ENCODE assay signal across 19 cellular contexts in the genomic region with DNA sequence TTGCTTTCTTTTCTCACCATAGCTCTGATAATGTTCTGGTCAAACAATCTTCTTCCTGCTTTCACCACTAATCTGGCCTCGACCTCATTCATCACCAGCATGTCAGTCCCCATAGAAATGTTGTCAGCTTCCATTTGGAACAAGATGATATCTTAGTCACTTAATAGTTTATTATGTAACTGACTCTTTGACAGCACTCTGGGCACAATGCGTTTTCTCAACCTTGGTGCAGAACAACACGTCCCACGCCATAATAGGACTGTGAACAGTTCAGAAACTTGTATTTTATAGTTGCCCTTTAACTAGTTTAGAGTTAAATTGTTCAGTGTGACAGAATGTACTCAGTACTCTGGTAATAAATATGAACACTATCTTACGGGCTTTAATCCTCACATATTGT.
"Had no signal": no experiment of that assay in that cellular context is flagged by ENCODE, and none has a peak within 500 bp of the region (broad histone marks: within the 10 kb centered on the region; RNA-seq: fewer than 3 reads in every experiment).

No MANE protein-coding gene starts in this region.

- H3K4me3 ChIP-seq: dorsolateral prefrontal cortex, gastroesophageal sphincter, mucosa of descending colon, psoas muscle, right atrium auricular region, sigmoid colon, skin epidermis, stomach had no signal

- ATAC-seq: gastroesophageal sphincter; left lobe of liver; mucosa of descending colon; naive thymus-derived CD8-positive, alpha-beta T cell; psoas muscle had no signal

- DNase-seq: cortex of kidney; dorsolateral prefrontal cortex; effector CD8-positive, alpha-beta T cell; glutamatergic neuron; islet precursor cell; mammary epithelial cell; mucosa of descending colon; naive thymus-derived CD8-positive, alpha-beta T cell; psoas muscle; sigmoid colon; stimulated activated naive CD4-positive, alpha-beta T cell; stomach; substantia nigra; trophoblast cell had no signal

- H3K9me3 ChIP-seq: gastroesophageal sphincter, mucosa of descending colon, neutrophil, psoas muscle, right atrium auricular region, sigmoid colon had no signal

- H3K36me3 ChIP-seq: gastroesophageal sphincter, neutrophil, right atrium auricular region, sigmoid colon, stomach had no signal

- H3K27me3 ChIP-seq: gastroesophageal sphincter, neutrophil, right atrium auricular region, sigmoid colon, stomach had no signal

- H3K27ac ChIP-seq: dorsolateral prefrontal cortex, neutrophil, psoas muscle, right atrium auricular region, sigmoid colon, skin epidermis, stomach had no signal

- H3K4me1 ChIP-seq: psoas muscle, right atrium auricular region, sigmoid colon, stomach had no signal
